ENCODE assay signal across 17 cellular contexts in genomic region chr2:159206736-159207380, GRCh38.
A peak's percentile ranks its signal among the peaks of the same experiment; 100 is the strongest.
DNase-seq lines count a peak whose midpoint lies in the region; ATAC-seq and TF ChIP-seq lines count a peak whose summit lies in the region.
"Had no signal": no experiment of that assay in that cellular context is flagged by ENCODE, and none has a peak within 500 bp of the region (broad histone marks: within the 10 kb centered on the region; RNA-seq: fewer than 3 reads in every experiment).

No MANE protein-coding gene starts in this region.

- H3K27me3 ChIP-seq in smooth muscle cell (ENCODE audit: low read depth) = no peaks in the 10 kb centered on the region

- no peaks in the 10 kb centered on the region for H3K36me3 ChIP-seq in smooth muscle cell (ENCODE audit: low read depth)

- H3K27ac ChIP-seq in smooth muscle cell (ENCODE audit: low read depth) = peak overlapping the region; percentile 55

- H3K9me3 Mint-ChIP-seq in activated T-cell treated with anti-CD3 and anti-CD28 coated beads, Interleukin-2, amount 50 U/mL, for 72 hours = no peaks in the 10 kb centered on the region
- H3K9me3 Mint-ChIP-seq: H9 had no signal

- no peaks in the 10 kb centered on the region for H3K36me3 Mint-ChIP-seq in activated T-cell treated with anti-CD3 and anti-CD28 coated beads, Interleukin-2, amount 50 U/mL, for 72 hours (ENCODE audit: insufficient read depth in 2 of 2)

- no peaks in the 10 kb centered on the region for H3K79me2 ChIP-seq in smooth muscle cell (ENCODE audit: low read depth)

- H3K27me3 Mint-ChIP-seq in activated T-cell treated with anti-CD3 and anti-CD28 coated beads, Interleukin-2, amount 50 U/mL, for 72 hours (ENCODE audit: low read depth) = no peaks in the 10 kb centered on the region

- WGBS in smooth muscle cell (ENCODE audit: low lambda C conversion rate) = 41% methylated on average over 6 of the region's 6 CpGs

- no peak overlapping the region for H3K27ac Mint-ChIP-seq in activated T-cell treated with anti-CD3 and anti-CD28 coated beads, Interleukin-2, amount 50 U/mL, for 72 hours
- H3K27ac Mint-ChIP-seq: H9 had no signal

- no peak overlapping the region for H3K9ac ChIP-seq in smooth muscle cell (ENCODE audit: low read depth)

- H3K4me1 Mint-ChIP-seq in activated T-cell treated with anti-CD3 and anti-CD28 coated beads, Interleukin-2, amount 50 U/mL, for 72 hours (ENCODE audit: low read depth) = peaks cover 14% of the 10 kb centered on the region

- H4K20me1 ChIP-seq in smooth muscle cell (ENCODE audit: low read depth) = no peaks in the 10 kb centered on the region

- H3K4me3 ChIP-seq in smooth muscle cell = no peak overlapping the region

- no peak overlapping the region for H2AFZ ChIP-seq in smooth muscle cell (ENCODE audit: low read depth)

- H3K9me3 ChIP-seq in smooth muscle cell (replicated peaks; ENCODE audit: low read depth) = no peaks in the 10 kb centered on the region

- peak overlapping the region; percentile 14 for H3K4me2 ChIP-seq in smooth muscle cell

- H3K4me3 Mint-ChIP-seq in activated T-cell treated with anti-CD3 and anti-CD28 coated beads, Interleukin-2, amount 50 U/mL, for 72 hours = no peak overlapping the region
- H3K4me3 Mint-ChIP-seq: H9 had no signal

- peaks cover 16% of the 10 kb centered on the region for H3F3A ChIP-seq in smooth muscle cell (ENCODE audit: low read depth)

- ATAC-seq in activated T-cell treated with anti-CD3 and anti-CD28 coated beads, Interleukin-2, amount 50 U/mL, for 72 hours (replicated peaks in 1 of 2) = no peak
- ATAC-seq in HG03432 (IDR thresholded peaks at IDR 0.05; ENCODE audit: unreplicated experiment) = no peak
- ATAC-seq: Panc1 had no signal

- TF ChIP-seq CTCF in smooth muscle cell (IDR thresholded peaks at IDR 0.05; ENCODE audit: borderline replicate concordance, insufficient read depth, poor library complexity, severe bottlenecking) = no peak

- peaks cover 9% of the 10 kb centered on the region for H3K4me1 ChIP-seq in smooth muscle cell (ENCODE audit: low read depth)

- DNase-seq in EH (ENCODE audit: low read depth) = peak; percentile 82
- DNase-seq in epidermal melanocyte (ENCODE audit: insufficient read length, low spot score) = peak; percentile 27
- DNase-seq in mesenteric fat pad (ENCODE audit: low spot score) = peak; percentile 3
- no peak for DNase-seq in smooth muscle cell (lab: John Stamatoyannopoulos, UW; ENCODE audit: unreplicated experiment)
- DNase-seq in activated T-cell treated with anti-CD3 and anti-CD28 coated beads, Interleukin-2, amount 50 U/mL, for 72 hours = no peak
- DNase-seq in SK-N-DZ (ENCODE audit: low spot score) = no peak
- DNase-seq: C1 segment of cervical spinal cord, EL, H9, MV-4-11, NCI-H1417 treated with DMSO at 0.1 percent for 48 hours, NCI-H2029, NCI-H2171 treated with DMSO at 0.1 percent for 48 hours, NCI-H510A, SHP77 treated with DMSO at 0.1 percent for 48 hours had no signal

Comparison
In these comparisons a context has a peak if more than half of its experiments do, and no peak if none do; other contexts are left out.
1. DNase-seq: peak in EH (single experiment), epidermal melanocyte (single experiment) and mesenteric fat pad (single experiment); none in smooth muscle cell (single experiment), activated T-cell treated with anti-CD3 and anti-CD28 coated beads, Interleukin-2, amount 50 U/mL, for 72 hours (0 of 2) and SK-N-DZ (single experiment).